Comparison of ENCODE assay signal across 8 cellular contexts in genomic region chr1:89719502-89720306, GRCh38.
DNase-seq lines count a peak whose midpoint lies in the region; ATAC-seq and TF ChIP-seq lines count a peak whose summit lies in the region.

No MANE protein-coding gene starts in this region.

- H3K27me3 ChIP-seq in OCI-LY3 (ENCODE audit: low read depth, low read length) = no peaks in the 10 kb centered on the region
- no peaks in the 10 kb centered on the region for H3K27me3 ChIP-seq in esophagus squamous epithelium

- H3K9ac ChIP-seq in OCI-LY3 (ENCODE audit: low read length) = no peak overlapping the region

- H3K4me1 ChIP-seq in OCI-LY3 (ENCODE audit: low read length) = peaks cover 43% of the 10 kb centered on the region
- peaks cover under 1 to 43% (median 7%) of the 10 kb centered on the region in 3 donors for H3K4me1 ChIP-seq in esophagus squamous epithelium

- H3K9me3 ChIP-seq in OCI-LY3 (ENCODE audit: insufficient read depth, low read length) (no peaks in the 10 kb centered on the region), esophagus squamous epithelium (no peaks in the 10 kb centered on the region)

- WGBS in esophagus squamous epithelium, 2 donors = 50 to 52% methylated on average over 5 of the region's 5 CpGs

- H3K79me2 ChIP-seq in OCI-LY3 (ENCODE audit: low read length) = no peaks in the 10 kb centered on the region

- intact Hi-C loops in esophagus squamous epithelium (cut with DNase I) = no loop called here

- H3K4me3 ChIP-seq in OCI-LY3 (ENCODE audit: low read length) = peak overlapping the region; percentile 53
- no peak overlapping the region for H3K4me3 ChIP-seq in esophagus squamous epithelium

- H2AFZ ChIP-seq in OCI-LY3 (ENCODE audit: low read depth, low read length) = no peak overlapping the region

- peak; percentile 90 for ATAC-seq in HG03139 (IDR thresholded peaks at IDR 0.05; ENCODE audit: unreplicated experiment)
- ATAC-seq in omental fat pad (ENCODE audit: low FRiP score) = no peak

- H4K20me1 ChIP-seq in OCI-LY3 (ENCODE audit: insufficient read depth, low read length) = no peaks in the 10 kb centered on the region

- TF ChIP-seq CTCF in OCI-LY3 (IDR thresholded peaks at IDR 0.05; ENCODE audit: low read depth, low read length) = no peak
- TF ChIP-seq CTCF in esophagus squamous epithelium (IDR thresholded peaks at IDR 0.05) = peak in 1 of 6 experiments; percentile 22
- no peak for TF ChIP-seq CTCF in omental fat pad (IDR thresholded peaks at IDR 0.05)

- peak overlapping the region; percentile 35 for H3K27ac ChIP-seq in OCI-LY3 (ENCODE audit: low read length)
- peak overlapping the region in 3 of 4 donors; percentile 41 to 65 (median 56) for H3K27ac ChIP-seq in esophagus squamous epithelium

- peak overlapping the region; percentile 71 for H3K4me2 ChIP-seq in OCI-LY3 (ENCODE audit: low read length)

- H3K36me3 ChIP-seq in OCI-LY3 (replicated peaks; ENCODE audit: low read depth, low read length) (no peaks in the 10 kb centered on the region), esophagus squamous epithelium (no peaks in the 10 kb centered on the region)

- no peak for TF ChIP-seq POLR2A in esophagus squamous epithelium (IDR thresholded peaks at IDR 0.05)

- DNase-seq in DMS 273 (lab: John Stamatoyannopoulos, UW; ENCODE audit: unreplicated experiment) (peak; percentile 52), GM19240 (ENCODE audit: insufficient read length, low spot score) (peak; percentile 18), esophagus squamous epithelium (lab: John Stamatoyannopoulos, UW) (no peak), mesenteric fat pad (ENCODE audit: low spot score) (no peak), omental fat pad (ENCODE audit: low spot score) (no peak), DMS153 treated with DMSO at 0.1 percent for 48 hours (lab: John Stamatoyannopoulos, UW; ENCODE audit: unreplicated experiment) (no peak)

Comparison
In these comparisons a context has a peak if more than half of its experiments do, and no peak if none do; other contexts are left out.
1. DNase-seq: peak in DMS 273 (single experiment) and GM19240 (single experiment); none in esophagus squamous epithelium (single experiment), mesenteric fat pad (single experiment), omental fat pad (single experiment) and DMS153 treated with DMSO at 0.1 percent for 48 hours (single experiment).